ENCODE assay signal across 10 cellular contexts in the genomic region with DNA sequence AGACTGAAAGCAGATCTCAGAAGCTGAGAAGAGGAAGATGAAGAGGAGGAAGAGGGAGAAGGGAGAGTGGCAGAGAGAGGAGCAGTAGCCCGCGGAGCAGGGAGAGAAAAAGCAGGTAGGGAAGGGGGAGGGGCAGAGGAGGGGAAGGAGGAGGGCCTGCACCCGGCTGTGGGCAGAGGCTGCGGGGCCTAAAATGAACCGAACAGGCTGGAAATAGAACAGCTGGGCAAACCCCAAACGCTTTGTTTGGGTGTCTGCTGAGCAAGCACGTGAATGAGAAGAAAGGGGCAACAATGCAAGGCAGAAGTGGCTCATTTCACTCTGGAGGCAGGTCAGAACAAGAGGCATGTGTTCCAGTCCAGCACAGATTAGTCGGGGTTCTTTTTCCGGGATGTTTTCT. TPM values are rescaled to one million over a fixed set of nuclear protein-coding genes. Genes with fewer than 3 reads are reported as not detected.
DNase-seq lines count a peak whose midpoint lies in the region; ATAC-seq and TF ChIP-seq lines count a peak whose summit lies in the region.
"Had no signal": no experiment of that assay in that cellular context is flagged by ENCODE, and none has a peak within 500 bp of the region (broad histone marks: within the 10 kb centered on the region; RNA-seq: fewer than 3 reads in every experiment).

No MANE protein-coding gene starts in this region.

- no peak for TF ChIP-seq CTCF in upper lobe of left lung (IDR thresholded peaks at IDR 0.05)

- no peak overlapping the region for H3K27ac Mint-ChIP-seq in natural killer cell treated with Interleukin-12 subunit alpha and Interleukin-12 subunit beta and Interleukin-15 and Interleukin-18, amount 100 ng/mL, for 72 hours

- H3K9me3 Mint-ChIP-seq in natural killer cell treated with Interleukin-12 subunit alpha and Interleukin-12 subunit beta and Interleukin-15 and Interleukin-18, amount 100 ng/mL, for 72 hours = no peaks in the 10 kb centered on the region

- no peak for TF ChIP-seq POLR2A in upper lobe of left lung (IDR thresholded peaks at IDR 0.05)

- H3K27ac ChIP-seq in upper lobe of left lung = no peak overlapping the region
- H3K27ac ChIP-seq: A549, SK-N-MC had no signal

- WGBS in upper lobe of left lung, 2 donors = 23 to 53% methylated on average over 9 of the region's 9 CpGs

- peaks cover 4 to 29% of the 10 kb centered on the region in 2 donors for H3K27me3 Mint-ChIP-seq in natural killer cell treated with Interleukin-12 subunit alpha and Interleukin-12 subunit beta and Interleukin-15 and Interleukin-18, amount 100 ng/mL, for 72 hours

- peaks cover 5 to 9% (median 8%) of the 10 kb centered on the region in 4 donors for H3K4me1 ChIP-seq in upper lobe of left lung
- H3K4me1 ChIP-seq: A549 had no signal

- no peak for TF ChIP-seq EP300 in upper lobe of left lung (IDR thresholded peaks at IDR 0.05)

- no peaks in the 10 kb centered on the region for H3K9me3 ChIP-seq in upper lobe of left lung
- H3K9me3 ChIP-seq: A549 had no signal

- ATAC-seq in GM21576 (IDR thresholded peaks at IDR 0.05; ENCODE audit: unreplicated experiment) = peak; percentile 64
- ATAC-seq in natural killer cell treated with Interleukin-12 subunit alpha and Interleukin-12 subunit beta and Interleukin-15 and Interleukin-18, amount 100 ng/mL, for 72 hours = no peak
- no peak for ATAC-seq in upper lobe of left lung (ENCODE audit: low FRiP score in 2 of 2)
- ATAC-seq: A549 had no signal

- peak; percentile 63 for DNase-seq in DMS53 (lab: John Stamatoyannopoulos, UW)
- no peak for DNase-seq in DMS53 treated with DMSO at 0.1 percent for 48 hours (lab: John Stamatoyannopoulos, UW; ENCODE audit: unreplicated experiment)
- peak; percentile 73 for DNase-seq in NCI-H2171 treated with DMSO at 0.1 percent for 48 hours (lab: John Stamatoyannopoulos, UW)
- DNase-seq in left kidney (ENCODE audit: low read depth, low spot score) = peak; percentile 41
- no peak for DNase-seq in A172 (ENCODE audit: low spot score)
- no peak for DNase-seq in natural killer cell treated with Interleukin-12 subunit alpha and Interleukin-12 subunit beta and Interleukin-15 and Interleukin-18, amount 100 ng/mL, for 72 hours (ENCODE audit: low spot score)
- DNase-seq in upper lobe of left lung = no peak

- no peaks in the 10 kb centered on the region for H3K36me3 ChIP-seq in upper lobe of left lung

- H3K27me3 ChIP-seq in upper lobe of left lung = no peaks in the 10 kb centered on the region

- no peak overlapping the region for H3K4me3 ChIP-seq in upper lobe of left lung
- H3K4me3 ChIP-seq: A549, SK-N-MC had no signal

- H3K4me1 Mint-ChIP-seq in natural killer cell treated with Interleukin-12 subunit alpha and Interleukin-12 subunit beta and Interleukin-15 and Interleukin-18, amount 100 ng/mL, for 72 hours (ENCODE audit: low read depth in 2 of 2) = peaks cover 0 to 3% of the 10 kb centered on the region in 2 donors

- no peak overlapping the region for H3K4me3 Mint-ChIP-seq in natural killer cell treated with Interleukin-12 subunit alpha and Interleukin-12 subunit beta and Interleukin-15 and Interleukin-18, amount 100 ng/mL, for 72 hours

- H3K36me3 Mint-ChIP-seq in natural killer cell treated with Interleukin-12 subunit alpha and Interleukin-12 subunit beta and Interleukin-15 and Interleukin-18, amount 100 ng/mL, for 72 hours = no peaks in the 10 kb centered on the region

RNA-seq across cellular contexts. Expression of gene KCNC4, which starts 33.5 kb away (rescaled TPM):
- total RNA-seq in A172 (2014; rRNA removed; shearing (Covaris generic)) = 0.86 and 1.2 TPM in 2 replicates
- total RNA-seq in natural killer cell treated with Interleukin-12 subunit alpha and Interleukin-12 subunit beta and Interleukin-15 and Interleukin-18, amount 100 ng/mL, for 72 hours = 1 to 10 TPM in 1 of 2 donors, under 1 TPM in 1; 0.88 to 2.1 TPM
- 10 to 100 TPM in 1 of 6 donors, 1 to 10 TPM in 5; 2.5 to 11.9 (median 4.4) TPM for total RNA-seq in upper lobe of left lung

Comparison
In these comparisons a context has a peak if more than half of its experiments do, and no peak if none do; other contexts are left out.
1. DNase-seq: peak in DMS53 (single experiment), NCI-H2171 treated with DMSO at 0.1 percent for 48 hours (single experiment) and left kidney (single experiment); none in DMS53 treated with DMSO at 0.1 percent for 48 hours (single experiment), A172 (single experiment), natural killer cell treated with Interleukin-12 subunit alpha and Interleukin-12 subunit beta and Interleukin-15 and Interleukin-18, amount 100 ng/mL, for 72 hours (single experiment) and upper lobe of left lung (0 of 2).